ENCODE assay signal across 12 cellular contexts in genomic region chr7:90892213-90892612, GRCh38.
DNase-seq lines count a peak whose midpoint lies in the region; ATAC-seq, FAIRE-seq and TF ChIP-seq lines count a peak whose summit lies in the region.
"Had no signal": no experiment of that assay in that cellular context is flagged by ENCODE, and none has a peak within 500 bp of the region (broad histone marks: within the 10 kb centered on the region; RNA-seq: fewer than 3 reads in every experiment).

No MANE protein-coding gene starts in this region.

- TF ChIP-seq POLR2A in IMR-90 (IDR thresholded peaks at IDR 0.05; ENCODE audit: low read depth, low read length) (no peak), gastroesophageal sphincter (IDR thresholded peaks at IDR 0.05) (no peak)

- FAIRE-seq in GM19239 (lab: Jason Lieb, UNC) = peak; percentile 81

- POLR2A ChIA-PET in IMR-90 (lab: Charles Lee; ENCODE audit: unreplicated experiment) = no interaction called here

- no peak overlapping the region for H2AFZ ChIP-seq in IMR-90 (replicated peaks; ENCODE audit: low read length, poor library complexity)

- no CpG with 5 or more reads among the region's 2 CpGs for WGBS in IMR-90 (ENCODE audit: extremely low coverage in 2 of 2, insufficient read length in 1 of 2), 2 experiments
- 78 to 96% methylated on average over 2 of the region's 2 CpGs for WGBS in gastroesophageal sphincter (ENCODE audit: low coverage in 1 of 2), 2 donors

- dilution Hi-C loops in IMR-90 (cut with HindIII; ENCODE audit: low sequenced_read_pairs, unreplicated experiment) = no loop called here

- peaks cover 16% of the 10 kb centered on the region for H3K36me3 Mint-ChIP-seq in stimulated activated memory B cell treated with anti-CD40 and anti-IgM and Interleukin-4, amounts not matched to agents 10 μg/mL and 1 μg/mL and 100 μg/mL, for 72 hours
- H3K36me3 Mint-ChIP-seq in type B pancreatic cell = no peaks in the 10 kb centered on the region
- H3K36me3 Mint-ChIP-seq: naive thymus-derived CD4-positive, alpha-beta T cell had no signal

- H2BK15ac ChIP-seq in IMR-90 (ENCODE audit: low read depth, low read length) = no peak overlapping the region

- no peak overlapping the region for H3K9ac ChIP-seq in IMR-90 (ENCODE audit: low read depth, low read length)

- H3K27me3 ChIP-seq in IMR-90 (ENCODE audit: control insufficient read depth, insufficient read depth, low read length) (no peaks in the 10 kb centered on the region), gastroesophageal sphincter (no peaks in the 10 kb centered on the region)

- TF ChIP-seq CTCF in IMR-90 (conservative IDR thresholded peaks at IDR 0.05; ENCODE audit: low read depth, low read length) = no peak
- no peak for TF ChIP-seq CTCF in type B pancreatic cell (conservative IDR thresholded peaks at IDR 0.05)
- TF ChIP-seq CTCF in gastroesophageal sphincter (IDR thresholded peaks at IDR 0.05) = no peak

- CTCF ChIA-PET in IMR-90 (lab: Yijun Ruan, JAX) = no interaction called here

- H2BK120ac ChIP-seq in IMR-90 (ENCODE audit: low read depth, low read length) = no peak overlapping the region

- H4K20me1 ChIP-seq in IMR-90 (ENCODE audit: insufficient read depth, low read length) = no peaks in the 10 kb centered on the region

- no peak overlapping the region for H3K14ac ChIP-seq in IMR-90 (replicated peaks; ENCODE audit: low read depth, low read length)

- H3K9me3 Mint-ChIP-seq in stimulated activated memory B cell treated with anti-CD40 and anti-IgM and Interleukin-4, amounts not matched to agents 10 μg/mL and 1 μg/mL and 100 μg/mL, for 72 hours = no peaks in the 10 kb centered on the region
- H3K9me3 Mint-ChIP-seq in type B pancreatic cell = no peaks in the 10 kb centered on the region
- H3K9me3 Mint-ChIP-seq: naive thymus-derived CD4-positive, alpha-beta T cell had no signal

- peaks cover 45% of the 10 kb centered on the region for H3K4me1 Mint-ChIP-seq in stimulated activated memory B cell treated with anti-CD40 and anti-IgM and Interleukin-4, amounts not matched to agents 10 μg/mL and 1 μg/mL and 100 μg/mL, for 72 hours
- H3K4me1 Mint-ChIP-seq in type B pancreatic cell (ENCODE audit: unreplicated experiment) = peaks cover 5% of the 10 kb centered on the region
- H3K4me1 Mint-ChIP-seq: naive thymus-derived CD4-positive, alpha-beta T cell had no signal

- no peak overlapping the region for H2BK5ac ChIP-seq in IMR-90 (ENCODE audit: low read depth, low read length, poor library complexity, severe bottlenecking)

- no peak overlapping the region for H4K91ac ChIP-seq in IMR-90 (ENCODE audit: insufficient read depth, low read depth, low read length)

- DNase-seq in GM19239 (ENCODE audit: insufficient read length, low spot score) (no peak), IMR-90 (peak; percentile 14), amniotic stem cell (lab: John Stamatoyannopoulos, UW) (no peak), type B pancreatic cell (ENCODE audit: extremely low spot score, unreplicated experiment) (no peak)
- DNase-seq in activated T-cell treated with anti-CD3 and anti-CD28 coated beads, Interleukin-2, amount 50 U/mL, for 48 hours = no peak
- DNase-seq: activated gamma-delta T cell; naive thymus-derived CD4-positive, alpha-beta T cell; NCI-H1092; substantia nigra had no signal

- H3K36me3 ChIP-seq in IMR-90 (ENCODE audit: control insufficient read depth, insufficient read depth, low read length) (no peaks in the 10 kb centered on the region), gastroesophageal sphincter (no peaks in the 10 kb centered on the region)

- BruUV-seq in IMR-90 (replicated peaks; lab: Mats Ljungman, UMichigan) = no TSS peak

- peak overlapping the region; percentile 86 for H3K27ac Mint-ChIP-seq in stimulated activated memory B cell treated with anti-CD40 and anti-IgM and Interleukin-4, amounts not matched to agents 10 μg/mL and 1 μg/mL and 100 μg/mL, for 72 hours
- no peak overlapping the region for H3K27ac Mint-ChIP-seq in type B pancreatic cell
- H3K27ac Mint-ChIP-seq: naive thymus-derived CD4-positive, alpha-beta T cell had no signal

- H3K27ac ChIP-seq in IMR-90 (ENCODE audit: insufficient read depth, low read length) (no peak overlapping the region), gastroesophageal sphincter (no peak overlapping the region)

- H3K79me1 ChIP-seq in IMR-90 (ENCODE audit: low read depth in 1 of 2, low read length in 2 of 2) = peaks cover 0 to 8% of the 10 kb centered on the region in 2 experiments; a peak in 1 of 4 replicates

- no peak overlapping the region for H3K23ac ChIP-seq in IMR-90 (ENCODE audit: low read depth, low read length)

- H3K27me3 Mint-ChIP-seq in stimulated activated memory B cell treated with anti-CD40 and anti-IgM and Interleukin-4, amounts not matched to agents 10 μg/mL and 1 μg/mL and 100 μg/mL, for 72 hours = no peaks in the 10 kb centered on the region
- H3K27me3 Mint-ChIP-seq in type B pancreatic cell = no peaks in the 10 kb centered on the region
- H3K27me3 Mint-ChIP-seq: naive thymus-derived CD4-positive, alpha-beta T cell had no signal

- H3K4me1 ChIP-seq in IMR-90 (ENCODE audit: control insufficient read depth, insufficient read depth, low read length) (no peaks in the 10 kb centered on the region), gastroesophageal sphincter (no peaks in the 10 kb centered on the region)

- no peak overlapping the region for H2AK5ac ChIP-seq in IMR-90 (ENCODE audit: low read depth, low read length)

- TF ChIP-seq EP300 in gastroesophageal sphincter (IDR thresholded peaks at IDR 0.05) = no peak

- peak overlapping the region; percentile 31; the same call in 1 of the 2 replicates for H4K5ac ChIP-seq in IMR-90 (ENCODE audit: low read depth, low read length)

- no peak overlapping the region for H2BK20ac ChIP-seq in IMR-90 (ENCODE audit: low read depth, low read length)

- H3K4me3 Mint-ChIP-seq in stimulated activated memory B cell treated with anti-CD40 and anti-IgM and Interleukin-4, amounts not matched to agents 10 μg/mL and 1 μg/mL and 100 μg/mL, for 72 hours = peak overlapping the region; percentile 26
- H3K4me3 Mint-ChIP-seq in type B pancreatic cell = no peak overlapping the region
- H3K4me3 Mint-ChIP-seq: naive thymus-derived CD4-positive, alpha-beta T cell had no signal

- no peak overlapping the region for H3K18ac ChIP-seq in IMR-90 (ENCODE audit: low read depth, low read length)

- H3K9me3 ChIP-seq in IMR-90 (ENCODE audit: control insufficient read depth, insufficient read depth, low read length) = no peaks in the 10 kb centered on the region
- no peaks in the 10 kb centered on the region for H3K9me3 ChIP-seq in gastroesophageal sphincter

- ATAC-seq in HG02759 (IDR thresholded peaks at IDR 0.05; ENCODE audit: unreplicated experiment) (peak; percentile 84), IMR-90 (ENCODE audit: low read depth) (peak; percentile 61; the same call in 1 of the 2 replicates), gastroesophageal sphincter (no peak)
- peak; percentile 74 for ATAC-seq in stimulated activated memory B cell treated with anti-CD40 and anti-IgM and Interleukin-4, amounts not matched to agents 10 μg/mL and 1 μg/mL and 100 μg/mL, for 72 hours
- ATAC-seq: naive thymus-derived CD4-positive, alpha-beta T cell had no signal

- in situ Hi-C loops in IMR-90 (cut with MboI; ENCODE audit: low sequenced_read_pairs) = no loop called here

- no peak overlapping the region for H3K4ac ChIP-seq in IMR-90 (ENCODE audit: low read depth, low read length)

- no peak overlapping the region for H4K8ac ChIP-seq in IMR-90 (ENCODE audit: low read depth in 2 of 2, low read length in 2 of 2)

- intact Hi-C loops in IMR-90 (cut with micrococcal nuclease) = no loop called here

- no peak overlapping the region for H3K4me2 ChIP-seq in IMR-90 (ENCODE audit: low read depth, low read length)

- H3K4me3 ChIP-seq in IMR-90 (ENCODE audit: insufficient read depth, low read depth, low read length) (no peak overlapping the region), gastroesophageal sphincter (no peak overlapping the region)

- no peak overlapping the region for H2AK9ac ChIP-seq in IMR-90 (replicated peaks; ENCODE audit: low read depth, low read length, poor library complexity)

- no peak overlapping the region for H3K56ac ChIP-seq in IMR-90 (ENCODE audit: extremely low read depth, insufficient read depth, low read length)

- TF ChIP-seq RAD21 in IMR-90 (IDR thresholded peaks at IDR 0.05; ENCODE audit: low read length) = no peak

- H3K9me1 ChIP-seq in IMR-90 (ENCODE audit: insufficient read depth, low read length) = peaks cover 4% of the 10 kb centered on the region; the same call in 1 of the 2 replicates

TF ChIP-seq in IMR-90, 13 proteins besides CTCF, POLR2A, EP300 and RAD21:
- no peak for TF ChIP-seq MAFK (IDR thresholded peaks at IDR 0.05; ENCODE audit: low read depth, low read length)
- TF ChIP-seq MXI1 (IDR thresholded peaks at IDR 0.05; ENCODE audit: borderline replicate concordance, low read depth, low read length) = no peak
- TF ChIP-seq USF2 (IDR thresholded peaks at IDR 0.05; ENCODE audit: low read depth, low read length) = peak; percentile 39; the same call in 1 of the 2 replicates
- no peak for TF ChIP-seq ELK1 (IDR thresholded peaks at IDR 0.05; ENCODE audit: borderline replicate concordance, low read depth, low read length)
TF ChIP-seq in IMR-90: peak in this region for 1.
